Comparison of ENCODE assay signal across 8 cellular contexts in genomic region chr6:109095036-109095820, GRCh38. TPM values are rescaled to one million over a fixed set of nuclear protein-coding genes. Genes with fewer than 3 reads are reported as not detected.
DNase-seq lines count a peak whose midpoint lies in the region; ATAC-seq, FAIRE-seq and TF ChIP-seq lines count a peak whose summit lies in the region.

CEP57L1 (plus strand) TSS chr6:109095507; CDS start chr6:109145222, 49,715 bp downstream.

- H3K36me3 Mint-ChIP-seq in chondrocyte (ENCODE audit: low read depth): peaks cover 3% of the 10 kb centered on the region

- dilution Hi-C loops in keratinocyte (cut with MboI; ENCODE audit: extremely low pct_ligation_motif_present, low sequenced_read_pairs): no loop called here

- no peaks in the 10 kb centered on the region for H3K27me3 Mint-ChIP-seq in chondrocyte (ENCODE audit: low read depth)

- no peaks in the 10 kb centered on the region for H3K9me3 ChIP-seq in keratinocyte (ENCODE audit: control insufficient read depth, low read depth, low read length)

- peaks cover 46% of the 10 kb centered on the region for H3K4me1 Mint-ChIP-seq in chondrocyte (ENCODE audit: low read depth)

- H3K79me2 ChIP-seq in keratinocyte (ENCODE audit: control insufficient read depth, insufficient read depth, low read length): peaks cover 14% of the 10 kb centered on the region

- peak within 1 kb of the TSS; percentile 86 for H3K9ac ChIP-seq in keratinocyte (ENCODE audit: control insufficient read depth, extremely low read depth, insufficient read depth, low read length)

- H4K20me1 ChIP-seq in keratinocyte (ENCODE audit: control insufficient read depth, extremely low read depth, insufficient read depth, low read length): no peaks in the 10 kb centered on the region

- peak within 1 kb of the TSS; percentile 92 for H3K4me2 ChIP-seq in keratinocyte (ENCODE audit: control insufficient read depth, extremely low read depth, insufficient read depth, low read depth, low read length)

- H3K9me3 Mint-ChIP-seq in chondrocyte (ENCODE audit: low read depth): no peaks in the 10 kb centered on the region

- DNase-seq in AML-193 (lab: John Stamatoyannopoulos, UW): peak; percentile 98 to 99
- peak; percentile 71 for DNase-seq in NCI-H510A treated with DMSO at 0.1 percent for 48 hours (lab: John Stamatoyannopoulos, UW)
- peak; percentile 87 to 88 for DNase-seq in activated CD4-positive, alpha-beta T cell treated with anti-CD3 and anti-CD28 coated beads for 24 hours (ENCODE audit: low read depth in 2 of 2)
- DNase-seq in chondrocyte (ENCODE audit: low spot score): peak; percentile 97
- peak; percentile 82 for DNase-seq in keratinocyte (ENCODE audit: low read depth, low spot score)
- DNase-seq in stimulated activated CD4-positive, alpha-beta T cell treated with anti-CD3 and anti-CD28 coated beads, Interleukin-15, amount 100 ng/mL, for 1 hour (ENCODE audit: low read depth in 1 of 2, low spot score in 1 of 2): peak; percentile 81 to 85

- no peaks in the 10 kb centered on the region for H3K36me3 ChIP-seq in keratinocyte (ENCODE audit: control insufficient read depth in 2 of 2, extremely low read depth in 1 of 2, insufficient read depth in 2 of 2, low read length in 2 of 2)

- ATAC-seq in GM19043 (IDR thresholded peaks at IDR 0.05; ENCODE audit: low read depth, unreplicated experiment) (peak; percentile 62), HG03378 (IDR thresholded peaks at IDR 0.05; ENCODE audit: unreplicated experiment) (peak; percentile 70)

- peak within 1 kb of the TSS; percentile 99 for H3K27ac Mint-ChIP-seq in chondrocyte (ENCODE audit: unreplicated experiment)

- TF ChIP-seq CTCF in chondrocyte (IDR thresholded peaks at IDR 0.05) (no peak), keratinocyte (optimal IDR thresholded peaks at IDR 0.05 in 1 of 3, IDR thresholded peaks at IDR 0.05 in 1 of 3, conservative IDR thresholded peaks at IDR 0.05 in 1 of 3; ENCODE audit: extremely low read depth in 1 of 3, insufficient read depth in 2 of 3, low read length in 3 of 3) (peak in 1 of 3 experiments; percentile 12)

- H3K4me1 ChIP-seq in keratinocyte (ENCODE audit: control insufficient read depth, extremely low read depth, insufficient read depth, low read length): peaks cover 9% of the 10 kb centered on the region

- no peaks in the 10 kb centered on the region for H3K9me1 ChIP-seq in keratinocyte (ENCODE audit: control insufficient read depth, extremely low read depth, insufficient read depth, low read length)

- H3K4me3 Mint-ChIP-seq in chondrocyte (ENCODE audit: unreplicated experiment): peak within 1 kb of the TSS; percentile 78

- FAIRE-seq in keratinocyte (lab: Jason Lieb, UNC): peak; percentile 77

- peak within 1 kb of the TSS; percentile 58 to 93 (median 77) for H3K4me3 ChIP-seq in keratinocyte (ENCODE audit: control insufficient read depth in 2 of 3, extremely low read depth in 1 of 3, insufficient read depth in 2 of 3, low read depth in 1 of 3, low read length in 3 of 3)

- peak within 1 kb of the TSS; percentile 92 for H3K27ac ChIP-seq in keratinocyte (ENCODE audit: control insufficient read depth, insufficient read depth, low read length)

- no peaks in the 10 kb centered on the region for H3K27me3 ChIP-seq in keratinocyte (ENCODE audit: control insufficient read depth, extremely low read depth, insufficient read depth, low read length)

- peak within 1 kb of the TSS; percentile 97 for H2AFZ ChIP-seq in keratinocyte (ENCODE audit: control insufficient read depth, low read length)

RNA-seq across cellular contexts. Expression of gene CEP57L1, which starts in this region (rescaled TPM):
- 14.0 to 18.3 TPM (median 16.6 TPM) in 3 replicates for total RNA-seq in chondrocyte
- 7.7 to 14.2 TPM (median 8.1 TPM) in 3 replicates for polyA plus RNA-seq in keratinocyte
- 27.6 TPM for polyA plus RNA-seq in keratinocyte (2011; ENCODE audit: low read depth)
- polyA plus RNA-seq in keratinocyte (2011; cell fraction: cytosol; rRNA removed): 5.4 and 11.7 TPM in 2 replicates
- polyA plus RNA-seq in keratinocyte (2011; cell fraction: nucleus; rRNA removed): 9.7 and 13.6 TPM in 2 replicates
- 5.0 and 8.8 TPM in 2 replicates for polyA plus RNA-seq in keratinocyte (2012; ENCODE audit: low replicate concordance)
- 0.95 to 10.0 TPM (median 5.6 TPM) in 3 replicates for polyA minus RNA-seq in keratinocyte
- 5.8 TPM for polyA minus RNA-seq in keratinocyte (2011; cell fraction: cytosol; rRNA and poly(A)+ RNA removed)
- 5.8 and 13.6 TPM in 2 replicates for polyA minus RNA-seq in keratinocyte (2011; cell fraction: nucleus; rRNA and poly(A)+ RNA removed)

Comparison
In these comparisons a context has a peak if more than half of its experiments do, and no peak if none do; other contexts are left out.
1. Peak in every context shown above with its lines: DNase-seq, ATAC-seq, H3K4me3 ChIP-seq and H3K27ac ChIP-seq.